12 cellular contexts compared by ENCODE assay signal in genomic region chr7:101237206-101238067, GRCh38. TPM values are rescaled to one million over a fixed set of nuclear protein-coding genes. Genes with fewer than 3 reads are reported as not detected.
DNase-seq lines count a peak whose midpoint lies in the region; ATAC-seq, FAIRE-seq and TF ChIP-seq lines count a peak whose summit lies in the region.
"Had no signal": no experiment of that assay in that cellular context is flagged by ENCODE, and none has a peak within 500 bp of the region (broad histone marks: within the 10 kb centered on the region; RNA-seq: fewer than 3 reads in every experiment).

Gene CLDN15, minus strand, starts transcription at chr7:101237802. Its CDS starts 221 bp downstream, at chr7:101237581.

- peak within 1 kb of the TSS; percentile 66 to 74 for H3K9ac ChIP-seq in mucosa of rectum (ENCODE audit: low read depth in 1 of 2, low read length in 2 of 2)

- H3K36me3 ChIP-seq in mucosa of rectum (ENCODE audit: control insufficient read depth in 2 of 2, insufficient read depth in 2 of 2, low read length in 2 of 2) (peaks cover 20 to 24% of the 10 kb centered on the region in 2 donors), upper lobe of left lung (peaks cover 3 to 54% (median 25%) of the 10 kb centered on the region in 4 donors)

- H3K4me1 ChIP-seq in mucosa of rectum (ENCODE audit: control insufficient read depth in 2 of 2, insufficient read depth in 2 of 2, low read length in 2 of 2) (peaks cover 25 to 45% of the 10 kb centered on the region in 2 donors), upper lobe of left lung (peaks cover 41 to 53% (median 47%) of the 10 kb centered on the region in 4 donors)

- no peak for DNase-seq in activated T-cell treated with anti-CD3 and anti-CD28 coated beads, Interleukin-2, amount 50 U/mL, for 24 hours
- DNase-seq in activated T-cell treated with anti-CD3 and anti-CD28 coated beads, Interleukin-2, amount 50 U/mL, for 1 hour, result no peak
- DNase-seq in dorsolateral prefrontal cortex (peak in 1 of 10 donors; percentile 48), upper lobe of left lung (peak in 1 of 2 donors; percentile 40), NCI-H1417 treated with DMSO at 0.1 percent for 48 hours (lab: John Stamatoyannopoulos, UW) (no peak), RCC 7860 (ENCODE audit: low spot score) (no peak), NAMALWA (ENCODE audit: low spot score) (no peak)
- DNase-seq: activated gamma-delta T cell treated with Interleukin-2 at 50 U/mL for 16 hours, NCI-H345 had no signal

- H3K36me3 Mint-ChIP-seq in activated T-cell treated with anti-CD3 and anti-CD28 coated beads, Interleukin-2, amount 50 U/mL, for 24 hours (ENCODE audit: low read depth), result peaks cover 54% of the 10 kb centered on the region

- TF ChIP-seq CTCF in dorsolateral prefrontal cortex (IDR thresholded peaks at IDR 0.05 in 54 of 56, conservative IDR thresholded peaks at IDR 0.05 in 2 of 56; ENCODE audit: low read depth in 1 of 56, partially characterized antibody in 56 of 56) (no peak), upper lobe of left lung (IDR thresholded peaks at IDR 0.05) (no peak)

- no peaks in the 10 kb centered on the region for H3K27me3 ChIP-seq in dorsolateral prefrontal cortex
- no peaks in the 10 kb centered on the region for H3K27me3 ChIP-seq in mucosa of rectum (ENCODE audit: control insufficient read depth in 2 of 2, insufficient read depth in 2 of 2, low read length in 2 of 2)
- H3K27me3 ChIP-seq in upper lobe of left lung, result no peaks in the 10 kb centered on the region

- H3K9me3 ChIP-seq in mucosa of rectum (ENCODE audit: control insufficient read depth in 2 of 2, low read length in 2 of 2) (no peaks in the 10 kb centered on the region), upper lobe of left lung (no peaks in the 10 kb centered on the region)

- peak within 1 kb of the TSS; percentile 38 for H3K27ac Mint-ChIP-seq in activated T-cell treated with anti-CD3 and anti-CD28 coated beads, Interleukin-2, amount 50 U/mL, for 24 hours
- H3K27ac Mint-ChIP-seq: memory B cell had no signal

- H3K4me3 ChIP-seq in dorsolateral prefrontal cortex (no peak within 1 kb of the TSS), mucosa of rectum (ENCODE audit: low read length in 2 of 2) (peak within 1 kb of the TSS; percentile 62 to 63), upper lobe of left lung (peak within 1 kb of the TSS in 1 of 4 donors; percentile 15)

- H3K4me1 Mint-ChIP-seq in activated T-cell treated with anti-CD3 and anti-CD28 coated beads, Interleukin-2, amount 50 U/mL, for 24 hours (ENCODE audit: low read depth), result peaks cover 6% of the 10 kb centered on the region
- H3K4me1 Mint-ChIP-seq: memory B cell had no signal

- intact Hi-C loops in dorsolateral prefrontal cortex (cut with DNase I), result no loop called here

- H3K9me3 Mint-ChIP-seq in activated T-cell treated with anti-CD3 and anti-CD28 coated beads, Interleukin-2, amount 50 U/mL, for 24 hours, result no peaks in the 10 kb centered on the region
- H3K9me3 Mint-ChIP-seq: memory B cell had no signal

- peak in 1 of 2 donors; percentile 85 for ATAC-seq in upper lobe of left lung (ENCODE audit: low FRiP score in 2 of 2)

- no peak for TF ChIP-seq POLR2A in upper lobe of left lung (IDR thresholded peaks at IDR 0.05)

- TF ChIP-seq EP300 in upper lobe of left lung (IDR thresholded peaks at IDR 0.05), result no peak

- FAIRE-seq in RCC 7860 (lab: Jason Lieb, UNC), result no peak

- no peak within 1 kb of the TSS for H3K4me3 Mint-ChIP-seq in activated T-cell treated with anti-CD3 and anti-CD28 coated beads, Interleukin-2, amount 50 U/mL, for 24 hours
- H3K4me3 Mint-ChIP-seq: memory B cell had no signal

- H3K27ac ChIP-seq in dorsolateral prefrontal cortex (peak within 1 kb of the TSS in 48 of 59 donors; percentile 7 to 78 (median 45)), mucosa of rectum (ENCODE audit: low read depth in 2 of 2, low read length in 2 of 2) (peak within 1 kb of the TSS; percentile 58 to 84), upper lobe of left lung (peak within 1 kb of the TSS; percentile 76 to 94 (median 88))
- H3K27ac ChIP-seq: C4-2B had no signal

- H3K27me3 Mint-ChIP-seq in activated T-cell treated with anti-CD3 and anti-CD28 coated beads, Interleukin-2, amount 50 U/mL, for 24 hours, result no peaks in the 10 kb centered on the region
- H3K27me3 Mint-ChIP-seq: memory B cell had no signal

- 55 to 58% methylated on average over 19 to 31 of the region's 31 CpGs for WGBS in upper lobe of left lung, 2 donors

RNA-seq across cellular contexts. Expression of gene CLDN15, which starts in this region (rescaled TPM):
- 10 to 100 TPM in 67 of 120 experiments, 1 to 10 TPM in 53; 4.4 to 39.9 (median 10.5) TPM for total RNA-seq in dorsolateral prefrontal cortex
- total RNA-seq in upper lobe of left lung, result 10 to 100 TPM in 3 of 6 donors, 1 to 10 TPM in 3; 6.0 to 31.4 (median 8.8) TPM

Comparison
In these comparisons a context has a peak if more than half of its experiments do, and no peak if none do; other contexts are left out.
1. H3K4me3 ChIP-seq: peak in mucosa of rectum (2 of 2); none in dorsolateral prefrontal cortex (0 of 59).
2. Peak in every context shown above with its lines, with median percentiles within 50 percentile points of each other: H3K27ac ChIP-seq.